ENCODE assay signal across 10 cellular contexts in genomic region chr1:27523666-27524020, GRCh38. TPM values are rescaled to one million over a fixed set of nuclear protein-coding genes. Genes with fewer than 3 reads are reported as not detected.
A peak's percentile ranks its signal among the peaks of the same experiment; 100 is the strongest.
DNase-seq lines count a peak whose midpoint lies in the region; ATAC-seq and TF ChIP-seq lines count a peak whose summit lies in the region.
"Had no signal": no experiment of that assay in that cellular context is flagged by ENCODE, and none has a peak within 500 bp of the region (broad histone marks: within the 10 kb centered on the region; RNA-seq: fewer than 3 reads in every experiment).

No MANE protein-coding gene starts in this region.

- no peaks in the 10 kb centered on the region for H3K36me3 Mint-ChIP-seq in brain
- peaks cover 0 to 15% (median 0%) of the 10 kb centered on the region in 5 donors for H3K36me3 Mint-ChIP-seq in naive thymus-derived CD4-positive, alpha-beta T cell

- peaks cover 94% of the 10 kb centered on the region for H3K4me1 Mint-ChIP-seq in brain
- peaks cover 64 to 84% (median 77%) of the 10 kb centered on the region in 7 donors for H3K4me1 Mint-ChIP-seq in naive thymus-derived CD4-positive, alpha-beta T cell

- WGBS in heart right ventricle, 2 donors = 32 to 53% methylated on average over 5 of the region's 5 CpGs
- 67 to 74% methylated on average over 5 of the region's 5 CpGs for WGBS in upper lobe of left lung, 2 donors

- H3K27ac ChIP-seq in heart right ventricle (peak overlapping the region; percentile 3 to 87 (median 74)), upper lobe of left lung (peak overlapping the region in 3 of 4 donors; percentile 59 to 65 (median 64))
- H3K27ac ChIP-seq in naive thymus-derived CD4-positive, alpha-beta T cell (ENCODE audit: low read depth, low read length) = peak overlapping the region; percentile 93

- no peaks in the 10 kb centered on the region for H3K9me3 ChIP-seq in heart right ventricle
- H3K9me3 ChIP-seq in naive thymus-derived CD4-positive, alpha-beta T cell (ENCODE audit: control insufficient read depth in 2 of 3, low read length in 3 of 3) = no peaks in the 10 kb centered on the region
- no peaks in the 10 kb centered on the region for H3K9me3 ChIP-seq in upper lobe of left lung

- H3K9me3 Mint-ChIP-seq in brain = no peaks in the 10 kb centered on the region
- no peaks in the 10 kb centered on the region for H3K9me3 Mint-ChIP-seq in naive thymus-derived CD4-positive, alpha-beta T cell

- peak overlapping the region; percentile 96 to 99 (median 98) for H3K27ac Mint-ChIP-seq in brain
- peak overlapping the region; percentile 92 to 99 (median 98) for H3K27ac Mint-ChIP-seq in naive thymus-derived CD4-positive, alpha-beta T cell

- TF ChIP-seq CTCF in heart right ventricle (IDR thresholded peaks at IDR 0.05) (no peak), brain (conservative IDR thresholded peaks at IDR 0.05) (no peak), upper lobe of left lung (IDR thresholded peaks at IDR 0.05) (no peak)

- peaks cover 0 to 6% (median 0%) of the 10 kb centered on the region in 7 donors for H3K27me3 ChIP-seq in heart right ventricle
- H3K27me3 ChIP-seq in naive thymus-derived CD4-positive, alpha-beta T cell (ENCODE audit: control insufficient read depth in 2 of 2, insufficient read depth in 2 of 2, low read length in 2 of 2) = no peaks in the 10 kb centered on the region
- no peaks in the 10 kb centered on the region for H3K27me3 ChIP-seq in upper lobe of left lung

- CTCF ChIA-PET in naive thymus-derived CD4-positive, alpha-beta T cell (lab: Charles Lee) = interaction anchor here (0.5 to 2.2 kb wide), 26 partner anchors 11 to 147 kb away, joined by 3 to 14 read pairs (median 4); partner anchors contain the start of gene AHDC1

- H3K4me1 ChIP-seq in heart right ventricle (peaks cover 81 to 100% (median 96%) of the 10 kb centered on the region in 9 donors), upper lobe of left lung (peaks cover 73 to 90% (median 77%) of the 10 kb centered on the region in 4 donors)
- peaks cover 63 to 64% of the 10 kb centered on the region in 2 donors for H3K4me1 ChIP-seq in naive thymus-derived CD4-positive, alpha-beta T cell (ENCODE audit: control insufficient read depth in 2 of 2, insufficient read depth in 2 of 2, low read length in 2 of 2)

- POLR2A ChIA-PET in naive thymus-derived CD4-positive, alpha-beta T cell (lab: Charles Lee) = interaction anchor here (0.6 to 7.6 kb wide), 17 partner anchors 9 to 166 kb away, joined by 3 to 59 read pairs (median 5); partner anchors contain the start of genes AHDC1 and WASF2

- intact Hi-C loops in heart right ventricle (cut with DNase I) (loop anchor here in 1 of 10 donors (10.0 kb wide), 1 partner anchor 81 kb away; the partner anchor contains the start of gene AHDC1), Right ventricle myocardium inferior (cut with DNase I) (no loop called here)
- intact Hi-C loops in naive thymus-derived CD4-positive, alpha-beta T cell (cut with micrococcal nuclease) = loop anchor here (1.0 to 5.0 kb wide), 11 partner anchors 33 to 181 kb away; partner anchors contain the start of genes SYTL1 (in 1 of the 2) and WASF2 (in 1 of the 2)

- H3K36me3 ChIP-seq in heart right ventricle (no peaks in the 10 kb centered on the region), upper lobe of left lung (no peaks in the 10 kb centered on the region)
- no peaks in the 10 kb centered on the region for H3K36me3 ChIP-seq in naive thymus-derived CD4-positive, alpha-beta T cell (ENCODE audit: control insufficient read depth in 2 of 3, insufficient read depth in 3 of 3, low read length in 3 of 3)

- ATAC-seq in heart right ventricle (no peak), Right ventricle myocardium inferior (no peak), upper lobe of left lung (ENCODE audit: low FRiP score in 2 of 2) (no peak), GM21529 (IDR thresholded peaks at IDR 0.05; ENCODE audit: unreplicated experiment) (no peak)
- ATAC-seq in naive thymus-derived CD4-positive, alpha-beta T cell = no peak

- no peak for TF ChIP-seq EP300 in upper lobe of left lung (IDR thresholded peaks at IDR 0.05)

- H3K27me3 Mint-ChIP-seq in brain = no peaks in the 10 kb centered on the region
- no peaks in the 10 kb centered on the region for H3K27me3 Mint-ChIP-seq in naive thymus-derived CD4-positive, alpha-beta T cell

- H3K4me3 ChIP-seq in heart right ventricle (no peak overlapping the region), upper lobe of left lung (no peak overlapping the region)
- H3K4me3 ChIP-seq in naive thymus-derived CD4-positive, alpha-beta T cell (ENCODE audit: low read length) = peak overlapping the region; percentile 74

- no peak for TF ChIP-seq POLR2A in upper lobe of left lung (IDR thresholded peaks at IDR 0.05)

- DNase-seq in heart right ventricle (no peak), Right ventricle myocardium inferior (ENCODE audit: missing footprints) (no peak), upper lobe of left lung (no peak), HK-2 (ENCODE audit: unreplicated experiment) (no peak), GM19240 (ENCODE audit: insufficient read length, low spot score) (no peak)
- DNase-seq in naive thymus-derived CD4-positive, alpha-beta T cell = no peak
- DNase-seq: RPMI8226, small intestine had no signal

- peak overlapping the region in 3 of 5 experiments; percentile 4 to 50 (median 12) for H3K4me3 Mint-ChIP-seq in brain
- H3K4me3 Mint-ChIP-seq in naive thymus-derived CD4-positive, alpha-beta T cell = peak overlapping the region; percentile 92 to 98 (median 95)

RNA-seq across cellular contexts. Expression of gene WASF2, which starts 33.7 kb away (rescaled TPM):
- total RNA-seq in heart right ventricle (10 to 100 TPM; 41.2 to 75.4 (median 52.0) TPM), Right ventricle myocardium inferior (57.3 TPM), upper lobe of left lung (100 to 1,000 TPM in 2 of 6 donors, 10 to 100 TPM in 4; 53.4 to 158 (median 62.2) TPM)
- polyA plus RNA-seq in heart right ventricle (10 to 100 TPM; 19.6 to 24.8 TPM), brain (ENCODE audit: insufficient read depth, low read depth, low replicate concordance) (98.5 TPM)
- 100 to 1,000 TPM; 136 to 177 (median 145) TPM for total RNA-seq in naive thymus-derived CD4-positive, alpha-beta T cell
- 10 to 100 TPM; 78.4 to 85.0 TPM for polyA plus RNA-seq in naive thymus-derived CD4-positive, alpha-beta T cell
